10 cellular contexts compared by ENCODE assay signal in the genomic region with DNA sequence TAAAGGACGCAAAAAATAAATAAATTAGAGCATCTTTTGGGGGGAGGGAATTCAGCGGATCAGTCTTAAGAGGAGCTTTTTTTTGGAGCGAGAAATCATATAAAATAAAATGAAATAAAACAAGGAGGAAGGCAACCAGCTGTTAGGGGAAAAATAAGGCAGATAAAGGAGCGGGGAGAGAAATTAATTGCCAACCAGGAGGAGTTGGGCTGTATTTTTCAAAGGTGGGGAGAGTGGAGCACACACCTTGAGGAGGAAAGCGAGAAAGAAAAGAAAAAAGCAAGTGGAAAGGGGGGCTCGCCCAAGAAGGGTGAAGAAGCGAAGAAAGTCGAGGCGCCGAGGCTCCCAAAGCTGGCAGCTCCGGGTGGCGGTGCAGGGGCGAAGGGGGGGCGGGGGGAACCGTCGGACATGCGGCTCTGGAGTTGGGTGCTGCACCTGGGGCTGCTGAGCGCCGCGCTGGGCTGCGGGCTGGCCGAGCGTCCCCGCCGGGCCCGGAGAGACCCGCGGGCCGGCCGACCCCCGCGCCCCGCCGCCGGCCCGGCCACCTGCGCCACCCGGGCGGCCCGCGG. TPM values are rescaled to one million over a fixed set of nuclear protein-coding genes. Genes with fewer than 3 reads are reported as not detected.
DNase-seq lines count a peak whose midpoint lies in the region; ATAC-seq, FAIRE-seq and TF ChIP-seq lines count a peak whose summit lies in the region.
"Had no signal": no experiment of that assay in that cellular context is flagged by ENCODE, and none has a peak within 500 bp of the region (broad histone marks: within the 10 kb centered on the region; RNA-seq: fewer than 3 reads in every experiment).

A gene with protein sequence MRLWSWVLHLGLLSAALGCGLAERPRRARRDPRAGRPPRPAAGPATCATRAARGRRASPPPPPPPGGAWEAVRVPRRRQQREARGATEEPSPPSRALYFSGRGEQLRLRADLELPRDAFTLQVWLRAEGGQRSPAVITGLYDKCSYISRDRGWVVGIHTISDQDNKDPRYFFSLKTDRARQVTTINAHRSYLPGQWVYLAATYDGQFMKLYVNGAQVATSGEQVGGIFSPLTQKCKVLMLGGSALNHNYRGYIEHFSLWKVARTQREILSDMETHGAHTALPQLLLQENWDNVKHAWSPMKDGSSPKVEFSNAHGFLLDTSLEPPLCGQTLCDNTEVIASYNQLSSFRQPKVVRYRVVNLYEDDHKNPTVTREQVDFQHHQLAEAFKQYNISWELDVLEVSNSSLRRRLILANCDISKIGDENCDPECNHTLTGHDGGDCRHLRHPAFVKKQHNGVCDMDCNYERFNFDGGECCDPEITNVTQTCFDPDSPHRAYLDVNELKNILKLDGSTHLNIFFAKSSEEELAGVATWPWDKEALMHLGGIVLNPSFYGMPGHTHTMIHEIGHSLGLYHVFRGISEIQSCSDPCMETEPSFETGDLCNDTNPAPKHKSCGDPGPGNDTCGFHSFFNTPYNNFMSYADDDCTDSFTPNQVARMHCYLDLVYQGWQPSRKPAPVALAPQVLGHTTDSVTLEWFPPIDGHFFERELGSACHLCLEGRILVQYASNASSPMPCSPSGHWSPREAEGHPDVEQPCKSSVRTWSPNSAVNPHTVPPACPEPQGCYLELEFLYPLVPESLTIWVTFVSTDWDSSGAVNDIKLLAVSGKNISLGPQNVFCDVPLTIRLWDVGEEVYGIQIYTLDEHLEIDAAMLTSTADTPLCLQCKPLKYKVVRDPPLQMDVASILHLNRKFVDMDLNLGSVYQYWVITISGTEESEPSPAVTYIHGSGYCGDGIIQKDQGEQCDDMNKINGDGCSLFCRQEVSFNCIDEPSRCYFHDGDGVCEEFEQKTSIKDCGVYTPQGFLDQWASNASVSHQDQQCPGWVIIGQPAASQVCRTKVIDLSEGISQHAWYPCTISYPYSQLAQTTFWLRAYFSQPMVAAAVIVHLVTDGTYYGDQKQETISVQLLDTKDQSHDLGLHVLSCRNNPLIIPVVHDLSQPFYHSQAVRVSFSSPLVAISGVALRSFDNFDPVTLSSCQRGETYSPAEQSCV (N-terminal part only) (plus strand): TSS at position 27 of the 569 bp plus-strand sequence. CDS start 382 bp downstream, at position 409.

- no peak for TF ChIP-seq CTCF in A549 (IDR thresholded peaks at IDR 0.05)
- TF ChIP-seq CTCF in fibroblast of lung (conservative IDR thresholded peaks at IDR 0.05 in 1 of 2, IDR thresholded peaks at IDR 0.05 in 1 of 2; ENCODE audit: low read depth in 1 of 2, low read length in 2 of 2): no peak
- TF ChIP-seq CTCF in nephron progenitor cell (IDR thresholded peaks at IDR 0.05): no peak
- TF ChIP-seq CTCF in OCI-LY7 (conservative IDR thresholded peaks at IDR 0.05; ENCODE audit: low read length): no peak

- no peaks in the 10 kb centered on the region for H4K20me1 ChIP-seq in fibroblast of lung (ENCODE audit: control insufficient read depth, extremely low read depth, insufficient read depth, low read length)
- H4K20me1 ChIP-seq in OCI-LY7 (ENCODE audit: insufficient read depth, low read length): no peaks in the 10 kb centered on the region

- peak in 1 of 2 experiments; percentile 19; a peak in 2 of 6 replicates for ATAC-seq in A549

- no peaks in the 10 kb centered on the region for H3K36me3 Mint-ChIP-seq in nephron progenitor cell (ENCODE audit: low read depth)
- H3K36me3 Mint-ChIP-seq: activated CD4-positive, alpha-beta memory T cell treated with anti-CD3 and anti-CD28 coated beads for 36 hours had no signal

- H3K4me2 ChIP-seq in A549 (peak within 1 kb of the TSS; percentile 96), fibroblast of lung (ENCODE audit: extremely low read depth, insufficient read depth, low read length) (peak within 1 kb of the TSS; percentile 99), OCI-LY7 (ENCODE audit: low read length) (no peak within 1 kb of the TSS)

- H3K36me3 ChIP-seq in NT2/D1 (ENCODE audit: insufficient read depth, insufficient read length, low read length): no peaks in the 10 kb centered on the region
- H3K36me3 ChIP-seq in fibroblast of lung (ENCODE audit: control insufficient read depth, insufficient read depth, low read length): no peaks in the 10 kb centered on the region
- no peaks in the 10 kb centered on the region for H3K36me3 ChIP-seq in OCI-LY7 (ENCODE audit: insufficient read depth, low read length)

- 1% methylated on average over 12 of the region's 41 CpGs for WGBS in A549 (ENCODE audit: missing lambda C conversion rate)

- BruUV-seq in OCI-LY7 (replicated peaks; lab: Mats Ljungman, UMichigan): no TSS peak

- peak within 1 kb of the TSS; percentile 87 for H3K27ac Mint-ChIP-seq in nephron progenitor cell
- H3K27ac Mint-ChIP-seq: activated CD4-positive, alpha-beta memory T cell treated with anti-CD3 and anti-CD28 coated beads for 36 hours had no signal

- peak within 1 kb of the TSS; percentile 88 for H3K9ac ChIP-seq in NT2/D1 (ENCODE audit: insufficient read length, low read depth)
- H3K9ac ChIP-seq in fibroblast of lung (ENCODE audit: insufficient read depth, low read length): peak within 1 kb of the TSS; percentile 74

- peak within 1 kb of the TSS; percentile 92 for H3K4me3 Mint-ChIP-seq in nephron progenitor cell
- H3K4me3 Mint-ChIP-seq: activated CD4-positive, alpha-beta memory T cell treated with anti-CD3 and anti-CD28 coated beads for 36 hours had no signal

- H3K4me3 ChIP-seq in A549 (peak within 1 kb of the TSS; percentile 87), NT2/D1 (ENCODE audit: insufficient read length, low read depth) (peak within 1 kb of the TSS; percentile 86), fibroblast of lung (replicated peaks in 1 of 4; ENCODE audit: control extremely low read depth in 1 of 4, insufficient read depth in 1 of 4, low read depth in 3 of 4, low read length in 4 of 4) (peak within 1 kb of the TSS; percentile 78 to 94 (median 82)), OCI-LY7 (ENCODE audit: low read depth, low read length, poor library complexity, severe bottlenecking) (no peak within 1 kb of the TSS)

- intact Hi-C loops in head of caudate nucleus (cut with DNase I) (loop anchor here (10.0 kb wide), 1 partner anchor 421 kb away; no protein-coding TSS in a partner anchor), OCI-LY7 (cut with micrococcal nuclease; ENCODE audit: unreplicated experiment) (loop anchor here (5.0 kb wide), 1 partner anchor 418 kb away; no protein-coding TSS in a partner anchor)

- DNase-seq in A549 (ENCODE audit: low read depth in 1 of 2, low spot score in 1 of 2) (no peak), NT2/D1 (ENCODE audit: low read depth, low spot score) (no peak), fibroblast of lung (ENCODE audit: low read depth in 2 of 2) (no peak), nephron progenitor cell (no peak), head of caudate nucleus (no peak), OCI-LY7 (ENCODE audit: low spot score) (no peak), midbrain (lab: John Stamatoyannopoulos, UW) (no peak), NCI-H187 treated with DMSO at 0.1 percent for 48 hours (lab: John Stamatoyannopoulos, UW) (no peak)
- DNase-seq: activated CD4-positive, alpha-beta memory T cell treated with anti-CD3 and anti-CD28 coated beads for 36 hours had no signal

- POLR2A ChIA-PET in A549 (lab: Yijun Ruan, JAX): interaction anchor here (0.6 to 9.6 kb wide), 25 partner anchors 7 to 1036 kb away, joined by 3 to 361 read pairs (median 10); a partner anchor contains a TSS
- POLR2A ChIA-PET in OCI-LY7 (lab: Charles Lee): interaction anchor here (0.6 to 0.7 kb wide), 2 partner anchors 10 to 1628 kb away, joined by 3 to 4 read pairs; no protein-coding TSS in a partner anchor

- CTCF ChIA-PET in A549 (lab: Yijun Ruan, JAX): interaction anchor here (0.6 to 7.2 kb wide), 11 partner anchors 11 to 561 kb away, joined by 3 to 58 read pairs (median 5); no protein-coding TSS in a partner anchor
- CTCF ChIA-PET in OCI-LY7 (lab: Charles Lee; ENCODE audit: unreplicated experiment): no interaction called here

- H3K79me2 ChIP-seq in fibroblast of lung (ENCODE audit: control insufficient read depth, insufficient read depth, low read length): peaks cover 4% of the 10 kb centered on the region
- no peaks in the 10 kb centered on the region for H3K79me2 ChIP-seq in OCI-LY7 (ENCODE audit: insufficient read depth, low read depth, low read length)

- H3K27me3 ChIP-seq in NT2/D1 (ENCODE audit: insufficient read depth, insufficient read length): peaks cover 5% of the 10 kb centered on the region
- H3K27me3 ChIP-seq in fibroblast of lung (ENCODE audit: control insufficient read depth, insufficient read depth, low read length): no peaks in the 10 kb centered on the region

- no peak for FAIRE-seq in A549 (lab: Jason Lieb, UNC)
- FAIRE-seq: islet of Langerhans had no signal

- H3K9me3 ChIP-seq in A549: no peaks in the 10 kb centered on the region
- no peaks in the 10 kb centered on the region for H3K9me3 ChIP-seq in NT2/D1 (ENCODE audit: insufficient read depth, low read length)
- no peaks in the 10 kb centered on the region for H3K9me3 ChIP-seq in fibroblast of lung (ENCODE audit: control insufficient read depth, insufficient read depth, low read depth, low read length)
- no peaks in the 10 kb centered on the region for H3K9me3 ChIP-seq in OCI-LY7 (ENCODE audit: low read length)

- no peaks in the 10 kb centered on the region for H3K9me2 ChIP-seq in OCI-LY7 (ENCODE audit: insufficient read depth, low read length)

- peak within 1 kb of the TSS; percentile 84 for H2AFZ ChIP-seq in fibroblast of lung (ENCODE audit: low read length)
- no peak within 1 kb of the TSS for H2AFZ ChIP-seq in OCI-LY7 (ENCODE audit: low read length)

- TF ChIP-seq POLR2A in A549 (IDR thresholded peaks at IDR 0.05; ENCODE audit: low read length): no peak

- H3K4me1 ChIP-seq in A549 (peaks cover 57% of the 10 kb centered on the region), NT2/D1 (ENCODE audit: insufficient read depth, insufficient read length) (no peaks in the 10 kb centered on the region), fibroblast of lung (ENCODE audit: control insufficient read depth, extremely low read depth, insufficient read depth, low read length) (peaks cover 16% of the 10 kb centered on the region), OCI-LY7 (ENCODE audit: insufficient read depth, low read length, poor library complexity, severe bottlenecking) (no peaks in the 10 kb centered on the region)

- 0 out of 5 replicates have a peak, but pooled peaks of 1 of the 2 experiments have one; percentile 6 for TF ChIP-seq RAD21 in A549 (conservative IDR thresholded peaks at IDR 0.05 in 1 of 2, IDR thresholded peaks at IDR 0.05 in 1 of 2)

- H3K27ac ChIP-seq in A549: peak within 1 kb of the TSS; percentile 99 to 100
- peak within 1 kb of the TSS; percentile 89 for H3K27ac ChIP-seq in fibroblast of lung (ENCODE audit: insufficient read depth, low read length)
- H3K27ac ChIP-seq in OCI-LY7 (ENCODE audit: low read depth, low read length, poor library complexity, severe bottlenecking): no peak within 1 kb of the TSS

- H3K4me1 Mint-ChIP-seq in nephron progenitor cell: peaks cover 57% of the 10 kb centered on the region

- H3K27me3 Mint-ChIP-seq in nephron progenitor cell (ENCODE audit: low read depth, poor library complexity): peaks cover 38% of the 10 kb centered on the region

- no peaks in the 10 kb centered on the region for H3K9me3 Mint-ChIP-seq in nephron progenitor cell
- H3K9me3 Mint-ChIP-seq: activated CD4-positive, alpha-beta memory T cell treated with anti-CD3 and anti-CD28 coated beads for 36 hours had no signal

- TF ChIP-seq EP300 in A549 (IDR thresholded peaks at IDR 0.05): no peak; a peak in 1 of 5 replicates

RNA-seq across cellular contexts. Expression of the gene that starts here (rescaled TPM):
- polyA plus RNA-seq in A549 (2011; rRNA removed) (127 and 156 TPM in 2 replicates), A549 (2017; fragmentation: RNase III; extraction: RNeasy Plus Mini Kit Qiagen cat#74134 plus additional on column Dnase treatment) (36.8 to 41.2 TPM (median 40.0 TPM) in 3 replicates), fibroblast of lung (5.0 and 8.8 TPM in 2 replicates)
- polyA plus RNA-seq in A549 (2012; cell fraction: cytosol; rRNA removed): 14.1 and 18.3 TPM in 2 replicates
- 35.2 and 39.7 TPM in 2 replicates for polyA plus RNA-seq in A549 (2012; cell fraction: nucleus; rRNA removed)
- polyA minus RNA-seq in A549 (2011; rRNA and poly(A)+ RNA removed): 379 and 415 TPM in 2 replicates
- total RNA-seq in fibroblast of lung (33.4 and 45.7 TPM in 2 replicates), OCI-LY7 (2022) (not detected in 2 replicates)
- 3.0 and 6.5 TPM in 2 replicates for polyA plus RNA-seq in fibroblast of lung (2012)
- 21.7 and 27.5 TPM in 2 replicates for polyA minus RNA-seq in fibroblast of lung (ENCODE audit: low replicate concordance)
- not detected in 2 replicates for total RNA-seq in OCI-LY7 (2014; rRNA removed; shearing (Covaris generic))
- total RNA-seq: activated CD4-positive, alpha-beta memory T cell treated with anti-CD3 and anti-CD28 coated beads for 36 hours had no signal

Comparison
In these comparisons a context has a peak if more than half of its experiments do, and no peak if none do; other contexts are left out.
1. RNA of the gene that starts here (total RNA-seq): 33.4 to 45.7 TPM in fibroblast of lung; not detected in OCI-LY7; every median in the first group is over 10 times any median in the second.